In genomic region chr2:118059919-118060478, GRCh38 we compare ENCODE assay signal across 1 cellular context.
TF ChIP-seq lines count a peak whose summit lies in the region.

No MANE protein-coding gene starts in this region.

TF ChIP-seq in HEK293T, 16 proteins besides CTCF, POLR2A, EP300 and RAD21 (continued from another document):
- TF ChIP-seq PKNOX1 (IDR thresholded peaks at IDR 0.05) (no peak), FOXK2 (IDR thresholded peaks at IDR 0.05) (no peak)
